21 cellular contexts compared by ENCODE assay signal in genomic region chr11:35791088-35791958, GRCh38.
DNase-seq lines count a peak whose midpoint lies in the region; ATAC-seq, FAIRE-seq and TF ChIP-seq lines count a peak whose summit lies in the region.
"Had no signal": no experiment of that assay in that cellular context is flagged by ENCODE, and none has a peak within 500 bp of the region (broad histone marks: within the 10 kb centered on the region; RNA-seq: fewer than 3 reads in every experiment).

No MANE protein-coding gene starts in this region.

- no peak for TF ChIP-seq POLR2A in HepG2 (IDR thresholded peaks at IDR 0.05; ENCODE audit: insufficient read depth in 1 of 2, low read depth in 2 of 2, low read length in 2 of 2)
- no peak for TF ChIP-seq POLR2A in right lobe of liver (IDR thresholded peaks at IDR 0.05)

- H4K20me1 ChIP-seq in HepG2 (ENCODE audit: insufficient read depth, low read length), result no peaks in the 10 kb centered on the region

- H3K4me3 ChIP-seq in HepG2 (replicated peaks in 1 of 3; ENCODE audit: insufficient read depth in 1 of 3, low read depth in 2 of 3, low read length in 3 of 3), result no peak overlapping the region
- H3K4me3 ChIP-seq in right lobe of liver, result no peak overlapping the region
- no peak overlapping the region for H3K4me3 ChIP-seq in MG63
- H3K4me3 ChIP-seq: dorsolateral prefrontal cortex, neural progenitor cell, thoracic aorta had no signal

- no peaks in the 10 kb centered on the region for H3K79me2 ChIP-seq in HepG2 (ENCODE audit: insufficient read depth, low read length)

- 83% methylated on average over 6 of the region's 6 CpGs for whole genome bisulfite sequencing in HepG2 (ENCODE audit: low lambda C conversion rate)
- WGBS in right lobe of liver (ENCODE audit: insufficient coverage, low coverage, low lambda C conversion rate, missing lambda C conversion rate), result 71% methylated on average over 4 of the region's 6 CpGs

- H2AFZ ChIP-seq in HepG2 (ENCODE audit: low read length), result no peak overlapping the region
- H2AFZ ChIP-seq: neural progenitor cell had no signal

- intact Hi-C loops in HepG2 (cut with micrococcal nuclease; ENCODE audit: unreplicated experiment), result no loop called here
- intact Hi-C loops in right lobe of liver (cut with DNase I), result no loop called here

- TF ChIP-seq RAD21 in HepG2 (CRISPR knock-in tag; IDR thresholded peaks at IDR 0.05), result no peak

- H3K4me1 ChIP-seq in HepG2 (ENCODE audit: insufficient read depth, low read length), result no peaks in the 10 kb centered on the region
- peaks cover 0 to 10% (median 0%) of the 10 kb centered on the region in 4 donors for H3K4me1 ChIP-seq in right lobe of liver

- POLR2A ChIA-PET in HepG2 (lab: Yijun Ruan, JAX), result no interaction called here

- DNase-seq in HepG2 (ENCODE audit: low spot score) (no peak), right lobe of liver (no peak), NCI-H2196 treated with DMSO at 0.1 percent for 48 hours (lab: John Stamatoyannopoulos, UW; ENCODE audit: unreplicated experiment) (peak; percentile 45), cerebellar cortex (ENCODE audit: low spot score) (peak; percentile 58), MG63 (no peak), 8988T (no peak), NCI-H526 treated with DMSO at 0.1 percent for 48 hours (lab: John Stamatoyannopoulos, UW) (no peak)
- no peak for DNase-seq in stimulated activated CD4-positive, alpha-beta T cell treated with anti-CD3 and anti-CD28 coated beads, Interleukin-4, amount 100 ng/mL, for 4 hours
- DNase-seq: activated CD4-positive, CD25-positive, alpha-beta regulatory T cell treated with anti-CD3 and anti-CD28 coated beads, Interleukin-2, amount 50 U/mL, for 72 hours; activated CD8-positive, alpha-beta memory T cell treated with anti-CD3 and anti-CD28 coated beads, Interleukin-2, amount 50 U/mL, for 48 hours; activated naive CD4-positive, alpha-beta T cell; head of caudate nucleus; stimulated activated CD4-positive, alpha-beta T cell treated with anti-CD3 and anti-CD28 coated beads, Interleukin-2, amount 100 ng/mL, for 48 hours; stimulated activated CD8-positive, alpha-beta memory T cell treated with anti-CD3 and anti-CD28 coated beads, Interleukin-4, amount 100 ng/mL, for 48 hours had no signal

- H3K36me3 ChIP-seq in HepG2 (replicated peaks in 1 of 2; ENCODE audit: control insufficient read depth in 1 of 2, insufficient read depth in 2 of 2, low read length in 2 of 2), result peaks cover 1 to 2% of the 10 kb centered on the region in 2 experiments; a peak in 4 of 5 replicates
- H3K36me3 ChIP-seq in right lobe of liver, result no peaks in the 10 kb centered on the region
- peaks cover 11% of the 10 kb centered on the region for H3K36me3 ChIP-seq in MG63
- H3K36me3 ChIP-seq: neural progenitor cell, thoracic aorta had no signal

- H3K27me3 ChIP-seq in HepG2 (ENCODE audit: control insufficient read depth in 1 of 2, insufficient read depth in 2 of 2, low read length in 2 of 2) (no peaks in the 10 kb centered on the region), right lobe of liver (no peaks in the 10 kb centered on the region), MG63 (no peaks in the 10 kb centered on the region)
- H3K27me3 ChIP-seq: dorsolateral prefrontal cortex, neural progenitor cell had no signal

- FAIRE-seq in HepG2 (lab: Jason Lieb, UNC), result no peak
- FAIRE-seq: D721Med had no signal

- in situ Hi-C loops in HepG2 (cut with HindIII; ENCODE audit: extremely low pct_ligation_motif_present, low pct_unique_long_range_greater_than_20kb), result no loop called here

- no TSS peak for BruUV-seq in HepG2 (replicated peaks; lab: Mats Ljungman, UMichigan)

- CTCF ChIA-PET in HepG2 (lab: Yijun Ruan, JAX; ENCODE audit: low intra/inter-chr PET ratio, low total read pairs), result no interaction called here

- ATAC-seq in HepG2, result no peak
- no peak for ATAC-seq in right lobe of liver
- ATAC-seq: esophagus mucosa, sciatic nerve had no signal

- no peak overlapping the region for H3K9ac ChIP-seq in HepG2 (ENCODE audit: insufficient read depth, low read depth, low read length)
- H3K9ac ChIP-seq: neural progenitor cell had no signal

- H3K9me3 ChIP-seq in HepG2 (ENCODE audit: low read length) (no peaks in the 10 kb centered on the region), right lobe of liver (no peaks in the 10 kb centered on the region), MG63 (no peaks in the 10 kb centered on the region)
- H3K9me3 ChIP-seq: thoracic aorta had no signal

- TF ChIP-seq CTCF in HepG2 (CRISPR knock-in tag; IDR thresholded peaks at IDR 0.05) (no peak), right lobe of liver (IDR thresholded peaks at IDR 0.05) (no peak)

- H3K4me2 ChIP-seq in HepG2 (ENCODE audit: low read depth, low read length), result no peak overlapping the region
- H3K4me2 ChIP-seq: neural progenitor cell had no signal

- TF ChIP-seq EP300 in HepG2 (IDR thresholded peaks at IDR 0.05; ENCODE audit: low read depth in 2 of 2, low read length in 2 of 2), result no peak
- TF ChIP-seq EP300 in HepG2 (CRISPR knock-in tag; IDR thresholded peaks at IDR 0.05; ENCODE audit: borderline replicate concordance), result no peak

- no peak overlapping the region for H3K27ac ChIP-seq in HepG2 (ENCODE audit: extremely low read length, insufficient read depth, low read length)
- H3K27ac ChIP-seq in right lobe of liver, result no peak overlapping the region
- H3K27ac ChIP-seq: neural progenitor cell, RWPE1, thoracic aorta had no signal

TF ChIP-seq in HepG2, 621 proteins besides CTCF, POLR2A, EP300 and RAD21:
- no peak for TF ChIP-seq CBX2 (IDR thresholded peaks at IDR 0.05; ENCODE audit: low read depth, low read length)
- no peak for TF ChIP-seq CBX2 (CRISPR knock-in tag; IDR thresholded peaks at IDR 0.05; ENCODE audit: low read depth)
- 0 out of 2 replicates have a peak, but pooled peaks have one; percentile 4 for TF ChIP-seq CEBPB (IDR thresholded peaks at IDR 0.05; ENCODE audit: borderline replicate concordance, low read depth, low read length)
- TF ChIP-seq E2F1 (CRISPR knock-in tag; IDR thresholded peaks at IDR 0.05), result no peak
- no peak for TF ChIP-seq ATRX (CRISPR knock-in tag; IDR thresholded peaks at IDR 0.05; ENCODE audit: borderline replicate concordance)
- TF ChIP-seq PRMT3 (CRISPR knock-in tag; IDR thresholded peaks at IDR 0.05; ENCODE audit: borderline replicate concordance, low read depth), result no peak
- TF ChIP-seq U2AF1 (optimal IDR thresholded peaks at IDR 0.05; ENCODE audit: low read depth, low read length), result no peak
- TF ChIP-seq ATF7 (IDR thresholded peaks at IDR 0.05), result peak; percentile 53
- TF ChIP-seq ATF7 (CRISPR knock-in tag; IDR thresholded peaks at IDR 0.05), result no peak

Comparison
In these comparisons a context has a peak if more than half of its experiments do, and no peak if none do; other contexts are left out.
1. DNase-seq: peak in NCI-H2196 treated with DMSO at 0.1 percent for 48 hours (single experiment) and cerebellar cortex (single experiment); none in HepG2 (single experiment), right lobe of liver (0 of 3), MG63 (single experiment), stimulated activated CD4-positive, alpha-beta T cell treated with anti-CD3 and anti-CD28 coated beads, Interleukin-4, amount 100 ng/mL, for 4 hours (0 of 2), 8988T (single experiment) and NCI-H526 treated with DMSO at 0.1 percent for 48 hours (single experiment).